In genomic region chr2:126884861-126885481, GRCh38 we compare ENCODE assay signal across 26 cellular contexts. TPM values are rescaled to one million over a fixed set of nuclear protein-coding genes. Genes with fewer than 3 reads are reported as not detected.
A peak's percentile ranks its signal among the peaks of the same experiment; 100 is the strongest.
DNase-seq lines count a peak whose midpoint lies in the region; ATAC-seq, FAIRE-seq and TF ChIP-seq lines count a peak whose summit lies in the region.
"Had no signal": no experiment of that assay in that cellular context is flagged by ENCODE, and none has a peak within 500 bp of the region (broad histone marks: within the 10 kb centered on the region; RNA-seq: fewer than 3 reads in every experiment).

No MANE protein-coding gene starts in this region.

- no peak for TF ChIP-seq CTCF in GM12878 (IDR thresholded peaks at IDR 0.05 in 2 of 3, conservative IDR thresholded peaks at IDR 0.05 in 1 of 3; ENCODE audit: control insufficient read depth in 2 of 3, extremely low read depth in 1 of 3, insufficient read depth in 1 of 3, low read depth in 3 of 3, low read length in 3 of 3)
- no peak for TF ChIP-seq CTCF in endodermal cell (conservative IDR thresholded peaks at IDR 0.05)
- TF ChIP-seq CTCF in osteocyte (IDR thresholded peaks at IDR 0.05), result no peak

- no peaks in the 10 kb centered on the region for H4K20me1 ChIP-seq in GM12878 (ENCODE audit: control insufficient read depth, insufficient read depth)

- no peak for TF ChIP-seq EP300 in GM12878 (IDR thresholded peaks at IDR 0.05; ENCODE audit: borderline replicate concordance in 1 of 2, control insufficient read depth in 1 of 2, low read depth in 2 of 2, low read length in 2 of 2)

- SMC1A ChIA-PET in GM12878 (lab: Charles Lee; ENCODE audit: uncharacterized antibody, unreplicated experiment), result no interaction called here

- CTCF ChIA-PET in activated CD8-positive, alpha-beta memory T cell treated with anti-CD3 and anti-CD28 coated beads, Interleukin-2, amount 10 ng/mL, durations not matched to agents 7 days and 5 days (lab: Charles Lee), result no interaction called here
- CTCF ChIA-PET in GM12878 (lab: Yijun Ruan, JAX), result interaction anchor here (2.2 kb wide), 1 partner anchor 86 kb away, joined by 10 read pairs; no protein-coding TSS in a partner anchor

- no TSS peak for BruUV-seq in GM12878 (replicated peaks; lab: Mats Ljungman, UMichigan)

- intact Hi-C loops in GM12878 (cut with micrococcal nuclease; ENCODE audit: unreplicated experiment), result loop anchor here (10.0 kb wide), 1 partner anchor 170 kb away; no protein-coding TSS in a partner anchor

- H3K4me2 ChIP-seq in GM12878 (ENCODE audit: control insufficient read depth, insufficient read depth), result no peak overlapping the region

- no peak for TF ChIP-seq RAD21 in GM12878 (IDR thresholded peaks at IDR 0.05; ENCODE audit: insufficient read depth, low read depth, low read length)

- no peak for ATAC-seq in activated CD8-positive, alpha-beta memory T cell treated with anti-CD3 and anti-CD28 coated beads, Interleukin-2, amount 10 ng/mL, durations not matched to agents 7 days and 5 days
- ATAC-seq in GM12878, result no peak
- ATAC-seq in GM21825 (IDR thresholded peaks at IDR 0.05; ENCODE audit: unreplicated experiment), result no peak
- no peak for ATAC-seq in GM18520 (IDR thresholded peaks at IDR 0.05; ENCODE audit: unreplicated experiment)
- ATAC-seq: HCT116 had no signal

- H3K79me2 ChIP-seq in GM12878 (ENCODE audit: control insufficient read depth, insufficient read depth, low read length), result no peaks in the 10 kb centered on the region

- H3K4me3 ChIP-seq in GM12878 (no peak overlapping the region), endodermal cell (ENCODE audit: low read length) (no peak overlapping the region)
- H3K4me3 ChIP-seq: A549 had no signal

- 63% methylated on average over 12 of the region's 12 CpGs for WGBS in GM12878 (ENCODE audit: insufficient coverage, insufficient replicate concordance, low lambda C conversion rate, missing lambda C conversion rate)
- 93 to 96% methylated on average over 5 to 12 of the region's 12 CpGs for WGBS in endodermal cell (ENCODE audit: insufficient coverage in 1 of 2, insufficient read length in 1 of 2), 2 experiments

- H3K4me1 Mint-ChIP-seq in activated CD8-positive, alpha-beta memory T cell treated with anti-CD3 and anti-CD28 coated beads, Interleukin-2, amount 10 ng/mL, durations not matched to agents 7 days and 5 days, result peaks cover 2% of the 10 kb centered on the region
- H3K4me1 Mint-ChIP-seq in endodermal cell (peaks cover 7% of the 10 kb centered on the region), osteocyte (ENCODE audit: unreplicated experiment) (peaks cover 1% of the 10 kb centered on the region)

- no peak overlapping the region for H3K4me3 Mint-ChIP-seq in activated CD8-positive, alpha-beta memory T cell treated with anti-CD3 and anti-CD28 coated beads, Interleukin-2, amount 10 ng/mL, durations not matched to agents 7 days and 5 days
- H3K4me3 Mint-ChIP-seq in endodermal cell (no peak overlapping the region), osteocyte (ENCODE audit: unreplicated experiment) (no peak overlapping the region)
- H3K4me3 Mint-ChIP-seq: CD4-positive, alpha-beta T cell; HFFc6 had no signal

- no peaks in the 10 kb centered on the region for H3K36me3 Mint-ChIP-seq in activated CD8-positive, alpha-beta memory T cell treated with anti-CD3 and anti-CD28 coated beads, Interleukin-2, amount 10 ng/mL, durations not matched to agents 7 days and 5 days
- H3K36me3 Mint-ChIP-seq in endodermal cell (ENCODE audit: low read depth) (no peaks in the 10 kb centered on the region), osteocyte (ENCODE audit: unreplicated experiment) (no peaks in the 10 kb centered on the region)

- no peak overlapping the region for H3K27ac Mint-ChIP-seq in activated CD8-positive, alpha-beta memory T cell treated with anti-CD3 and anti-CD28 coated beads, Interleukin-2, amount 10 ng/mL, durations not matched to agents 7 days and 5 days
- H3K27ac Mint-ChIP-seq in endodermal cell (no peak overlapping the region), osteocyte (ENCODE audit: unreplicated experiment) (no peak overlapping the region)
- H3K27ac Mint-ChIP-seq: CD4-positive, alpha-beta T cell; HFFc6 had no signal

- H3K4me1 ChIP-seq in GM12878 (ENCODE audit: control insufficient read depth, insufficient read depth, low read length) (no peaks in the 10 kb centered on the region), endodermal cell (ENCODE audit: control insufficient read depth, insufficient read depth, low read length) (peaks cover 3% of the 10 kb centered on the region)
- H3K4me1 ChIP-seq: A549, Caco-2 had no signal

- H3K27me3 ChIP-seq in GM12878 (replicated peaks in 1 of 2; ENCODE audit: control insufficient read depth in 2 of 2, insufficient read depth in 2 of 2, low read length in 1 of 2) (no peaks in the 10 kb centered on the region; a peak in 1 of 4 replicates), endodermal cell (ENCODE audit: control insufficient read depth, insufficient read depth, low read length, poor library complexity, severe bottlenecking) (no peaks in the 10 kb centered on the region)

- no peaks in the 10 kb centered on the region for H3K9me3 ChIP-seq in GM12878 (replicated peaks; ENCODE audit: control insufficient read depth, insufficient read depth, low read length)
- H3K9me3 ChIP-seq in endodermal cell (ENCODE audit: control insufficient read depth, low read length), result no peaks in the 10 kb centered on the region
- H3K9me3 ChIP-seq: A549, Caco-2 had no signal

- H3K36me3 ChIP-seq in GM12878 (ENCODE audit: control insufficient read depth in 2 of 2, insufficient read depth in 2 of 2, low read length in 1 of 2) (no peaks in the 10 kb centered on the region), endodermal cell (ENCODE audit: control insufficient read depth, insufficient read depth, low read length) (no peaks in the 10 kb centered on the region)

- DNase-seq in activated CD8-positive, alpha-beta memory T cell treated with anti-CD3 and anti-CD28 coated beads for 24 hours, result peak; percentile 28
- no peak for DNase-seq in activated CD8-positive, alpha-beta memory T cell treated with anti-CD3 and anti-CD28 coated beads, Interleukin-2, amount 10 ng/mL, durations not matched to agents 7 days and 5 days
- DNase-seq in GM12878 (ENCODE audit: low read depth, low spot score), result no peak
- peak; percentile 30 for DNase-seq in endodermal cell
- peak; percentile 63 for DNase-seq in osteocyte (ENCODE audit: extremely low spot score, unreplicated experiment)
- no peak for DNase-seq in DMS 273 treated with DMSO at 0.1 percent for 48 hours (lab: John Stamatoyannopoulos, UW)
- DNase-seq: AML-193; Caco-2; CD4-positive, alpha-beta T cell; DMS153; DMS79; GDM1; HFFc6 had no signal

- no peak overlapping the region for H3K9ac ChIP-seq in GM12878 (ENCODE audit: control insufficient read depth, insufficient read depth, low read length)
- no peak overlapping the region for H3K9ac ChIP-seq in endodermal cell (ENCODE audit: extremely low read depth, low read length, poor library complexity, severe bottlenecking)
- H3K9ac ChIP-seq: GM23248 had no signal

- in situ Hi-C loops in GM12878 (cut with MboI), result no loop called here

- peaks cover 8% of the 10 kb centered on the region for H3K27me3 Mint-ChIP-seq in activated CD8-positive, alpha-beta memory T cell treated with anti-CD3 and anti-CD28 coated beads, Interleukin-2, amount 10 ng/mL, durations not matched to agents 7 days and 5 days
- peaks cover 17% of the 10 kb centered on the region for H3K27me3 Mint-ChIP-seq in endodermal cell (ENCODE audit: insufficient read depth)
- H3K27me3 Mint-ChIP-seq in osteocyte (ENCODE audit: unreplicated experiment), result no peaks in the 10 kb centered on the region

- no peak overlapping the region for H2AFZ ChIP-seq in GM12878 (ENCODE audit: control insufficient read depth, low read depth, low read length)

- no peak for TF ChIP-seq POLR2A in GM12878 (IDR thresholded peaks at IDR 0.05; ENCODE audit: low read depth, low read length)

- RAD21 ChIA-PET in GM12878 (lab: Charles Lee; ENCODE audit: unreplicated experiment), result no interaction called here

- no peak overlapping the region for H3K27ac ChIP-seq in GM12878 (ENCODE audit: control insufficient read depth, insufficient read depth)
- H3K27ac ChIP-seq in endodermal cell (ENCODE audit: low read depth, low read length), result no peak overlapping the region
- H3K27ac ChIP-seq: 22Rv1, A549, GM23248, HL-60 had no signal

- no peaks in the 10 kb centered on the region for H3K9me3 Mint-ChIP-seq in activated CD8-positive, alpha-beta memory T cell treated with anti-CD3 and anti-CD28 coated beads, Interleukin-2, amount 10 ng/mL, durations not matched to agents 7 days and 5 days (ENCODE audit: low read depth)
- H3K9me3 Mint-ChIP-seq in endodermal cell (no peaks in the 10 kb centered on the region), osteocyte (ENCODE audit: unreplicated experiment) (no peaks in the 10 kb centered on the region)
- H3K9me3 Mint-ChIP-seq: CD4-positive, alpha-beta T cell; HFFc6 had no signal

- POLR2A ChIA-PET in GM12878 (lab: Charles Lee), result interaction anchor here (0.6 kb wide), 1 partner anchor 57 kb away, joined by 3 read pairs; no protein-coding TSS in a partner anchor

- no peak for FAIRE-seq in GM12878 (lab: Jason Lieb, UNC)
- FAIRE-seq: A549, D721Med, GM19239, H54 had no signal

TF ChIP-seq in GM12878, 131 proteins besides CTCF, POLR2A, EP300 and RAD21 (continues in another document):
- no peak for TF ChIP-seq ZSCAN29 (IDR thresholded peaks at IDR 0.05)

RNA-seq across cellular contexts. Expression of gene TEX51, which starts 13.7 kb away (rescaled TPM):
- total RNA-seq in activated CD8-positive, alpha-beta memory T cell treated with anti-CD3 and anti-CD28 coated beads, Interleukin-2, amount 10 ng/mL, durations not matched to agents 7 days and 5 days, result not detected
- not detected in 2 replicates for total RNA-seq in GM12878 (2013; cell fraction: nucleolus; rRNA removed)
- not detected in 2 replicates for total RNA-seq in GM12878 (2014; rRNA removed)
- not detected in 2 replicates for total RNA-seq in GM12878 (2014; rRNA removed; fragmentation: Illumina TruSeq; extraction: Trizol)
- total RNA-seq in GM12878 (2021), result not detected in 2 replicates
- not detected for polyA plus RNA-seq in GM12878 (2011; ENCODE audit: low read depth)
- not detected in 2 replicates for polyA plus RNA-seq in GM12878 (2011; rRNA removed)
- not detected in 2 replicates for polyA plus RNA-seq in GM12878 (2011; cell fraction: cytosol; rRNA removed)
- polyA plus RNA-seq in GM12878 (2011; cell fraction: nucleus; rRNA removed), result not detected in 2 replicates
- not detected in 2 replicates for polyA plus RNA-seq in GM12878 (2012)
- polyA plus RNA-seq in GM12878 (2014; fragmentation: Illumina TruSeq; extraction: Trizol), result not detected in 2 replicates
- polyA plus RNA-seq in GM12878 (2014; fragmentation: Nextera tagmentation; extraction: Ambion mirVana), result not detected
- polyA plus RNA-seq in GM12878 (2014; rRNA removed), result not detected in 2 replicates
- polyA plus RNA-seq in GM12878 (2016; fragmentation: Nextera tagmentation; extraction: Ambion mirVana), result not detected
- polyA minus RNA-seq in GM12878 (2011; rRNA and poly(A)+ RNA removed), result not detected in 2 replicates
- polyA minus RNA-seq in GM12878 (2011; cell fraction: cytosol; rRNA and poly(A)+ RNA removed), result not detected in 2 replicates
- polyA minus RNA-seq in GM12878 (2011; cell fraction: nucleus; rRNA and poly(A)+ RNA removed), result not detected in 2 replicates
- not detected for total RNA-seq in endodermal cell
- polyA plus RNA-seq in endodermal cell (2013, experiment 1 of 2), result not detected
- not detected for polyA plus RNA-seq in endodermal cell (2013, experiment 2 of 2)
- total RNA-seq in osteocyte, result not detected in 2 replicates
- total RNA-seq: Caco-2; CD4-positive, alpha-beta T cell; Daoy; GM23248; HFFc6; HT1080 had no signal
- polyA plus RNA-seq: A549, BJ, GM23248 had no signal

Comparison
In these comparisons a context has a peak if more than half of its experiments do, and no peak if none do; other contexts are left out.
1. DNase-seq: peak in activated CD8-positive, alpha-beta memory T cell treated with anti-CD3 and anti-CD28 coated beads for 24 hours (single experiment), endodermal cell (single experiment) and osteocyte (single experiment); none in activated CD8-positive, alpha-beta memory T cell treated with anti-CD3 and anti-CD28 coated beads, Interleukin-2, amount 10 ng/mL, durations not matched to agents 7 days and 5 days (single experiment), GM12878 (single experiment) and DMS 273 treated with DMSO at 0.1 percent for 48 hours (single experiment).